8 cellular contexts compared by ENCODE assay signal in genomic region chr2:219252084-219252483, GRCh38. TPM values are rescaled to one million over a fixed set of nuclear protein-coding genes. Genes with fewer than 3 reads are reported as not detected.
DNase-seq lines count a peak whose midpoint lies in the region; ATAC-seq, FAIRE-seq and TF ChIP-seq lines count a peak whose summit lies in the region.

No MANE protein-coding gene starts in this region.

- peaks cover 0 to 2% of the 10 kb centered on the region in 2 experiments; a peak in 3 of 5 replicates for H3K9me3 Mint-ChIP-seq in H9
- H3K9me3 Mint-ChIP-seq in T-helper 2 cell treated with Interferon-gamma antibody and Interleukin-4, amounts not matched to agents 5 μg/mL and 100 μg/mL, for 36 hours = no peaks in the 10 kb centered on the region

- peaks cover 28 to 40% of the 10 kb centered on the region in 2 experiments for H3K4me1 Mint-ChIP-seq in H9
- peaks cover 58% of the 10 kb centered on the region for H3K4me1 Mint-ChIP-seq in T-helper 2 cell treated with Interferon-gamma antibody and Interleukin-4, amounts not matched to agents 5 μg/mL and 100 μg/mL, for 36 hours (ENCODE audit: low read depth)

- peaks cover 12% of the 10 kb centered on the region for H3K36me3 ChIP-seq in effector memory CD4-positive, alpha-beta T cell (ENCODE audit: control insufficient read depth, insufficient read depth, low read length)
- H3K36me3 ChIP-seq in skeletal muscle tissue (ENCODE audit: control insufficient read depth in 3 of 3, insufficient read depth in 3 of 3, low read length in 3 of 3) = peaks cover 40 to 48% (median 46%) of the 10 kb centered on the region in 3 donors

- no peak overlapping the region for H2BK120ac ChIP-seq in H9 (ENCODE audit: low read depth, low read length, poor library complexity, severe bottlenecking)

- H3K79me2 ChIP-seq in H9 (ENCODE audit: insufficient read depth, low read length) = no peaks in the 10 kb centered on the region

- no peak overlapping the region for H2AFZ ChIP-seq in H9 (ENCODE audit: low read length)

- no peak overlapping the region for H4K5ac ChIP-seq in H9 (ENCODE audit: insufficient read length, low read depth, low read length)

- no peak overlapping the region for H3K56ac ChIP-seq in H9 (ENCODE audit: insufficient read length, low read depth, low read length)

- H3K4me1 ChIP-seq in H9 (ENCODE audit: insufficient read depth, low read length) = peaks cover 3% of the 10 kb centered on the region; the same call in 1 of the 2 replicates
- peaks cover 53% of the 10 kb centered on the region for H3K4me1 ChIP-seq in effector memory CD4-positive, alpha-beta T cell (ENCODE audit: control insufficient read depth, insufficient read depth, low read length, poor library complexity, severe bottlenecking)
- peaks cover 65 to 79% (median 66%) of the 10 kb centered on the region in 3 donors for H3K4me1 ChIP-seq in skeletal muscle tissue (ENCODE audit: control insufficient read depth in 3 of 3, insufficient read depth in 3 of 3, low read length in 3 of 3)

- no peak overlapping the region for H2BK5ac ChIP-seq in H9 (ENCODE audit: insufficient read length, low read length)

- no peak overlapping the region for H4K91ac ChIP-seq in H9 (ENCODE audit: insufficient read length, low read depth, low read length)

- no peak overlapping the region for H3K27ac ChIP-seq in H9 (ENCODE audit: insufficient read length, low read depth, low read length)
- peak overlapping the region; percentile 94 for H3K27ac ChIP-seq in effector memory CD4-positive, alpha-beta T cell (ENCODE audit: insufficient read depth, low read length, poor library complexity, severe bottlenecking)
- H3K27ac ChIP-seq in skeletal muscle tissue (ENCODE audit: low read depth, low read length) = peak overlapping the region; percentile 96

- H3K4me3 ChIP-seq in effector memory CD4-positive, alpha-beta T cell (ENCODE audit: insufficient read depth, low read depth, low read length, poor library complexity, severe bottlenecking) = peak overlapping the region; percentile 87
- peak overlapping the region; percentile 83 to 92 (median 91) for H3K4me3 ChIP-seq in skeletal muscle tissue (ENCODE audit: low read length in 3 of 3)

- ATAC-seq in GM18867 (IDR thresholded peaks at IDR 0.05; ENCODE audit: unreplicated experiment) (no peak), GM18858 (IDR thresholded peaks at IDR 0.05; ENCODE audit: unreplicated experiment) (no peak)

- H2BK15ac ChIP-seq in H9 (ENCODE audit: low read depth, low read length) = no peak overlapping the region

- peaks cover 22% of the 10 kb centered on the region for H3K23me2 ChIP-seq in H9 (ENCODE audit: insufficient read length, low read depth, low read length, poor library complexity, severe bottlenecking)

- no peak overlapping the region for H3K23ac ChIP-seq in H9 (ENCODE audit: insufficient read length, low read depth, low read length)

- H2AK5ac ChIP-seq in H9 (ENCODE audit: insufficient read length, low read length) = no peak overlapping the region

- TF ChIP-seq CTCF in H9 (conservative IDR thresholded peaks at IDR 0.05) = no peak

- H3K18ac ChIP-seq in H9 (ENCODE audit: insufficient read length, low read depth, low read length) = no peak overlapping the region

- H3K14ac ChIP-seq in H9 (ENCODE audit: insufficient read depth, low read length) = no peak overlapping the region

- no peak overlapping the region for H2BK12ac ChIP-seq in H9 (ENCODE audit: insufficient read length, low read depth, low read length)

- no peak for TF ChIP-seq POLR2A in H54 (IDR thresholded peaks at IDR 0.05; ENCODE audit: low read depth, low read length)

- H3K9me3 ChIP-seq in H9 (ENCODE audit: control insufficient read depth, low read depth, low read length) (no peaks in the 10 kb centered on the region), skeletal muscle tissue (ENCODE audit: control insufficient read depth in 3 of 3, low read length in 3 of 3) (no peaks in the 10 kb centered on the region)
- H3K9me3 ChIP-seq in effector memory CD4-positive, alpha-beta T cell (ENCODE audit: control insufficient read depth, low read length) = no peaks in the 10 kb centered on the region

- no peak for DNase-seq in H9
- no peak for DNase-seq in T-helper 2 cell treated with Interferon-gamma antibody and Interleukin-4, amounts not matched to agents 5 μg/mL and 100 μg/mL, for 36 hours (ENCODE audit: low spot score)
- DNase-seq in effector memory CD4-positive, alpha-beta T cell = peak in 1 of 3 donors; percentile 26
- DNase-seq in H54 (ENCODE audit: insufficient read length, low spot score) = no peak
- DNase-seq in OCI-M2 (lab: John Stamatoyannopoulos, UW; ENCODE audit: unreplicated experiment) = no peak

- H3K36me3 Mint-ChIP-seq in H9 (ENCODE audit: insufficient read depth in 1 of 3, low read depth in 3 of 3) = peaks cover 9 to 24% (median 23%) of the 10 kb centered on the region in 3 experiments; a peak in 6 of 7 replicates
- peaks cover 60% of the 10 kb centered on the region for H3K36me3 Mint-ChIP-seq in T-helper 2 cell treated with Interferon-gamma antibody and Interleukin-4, amounts not matched to agents 5 μg/mL and 100 μg/mL, for 36 hours (ENCODE audit: low read depth)

- H4K8ac ChIP-seq in H9 (replicated peaks; ENCODE audit: insufficient read length, low read depth, low read length) = no peak overlapping the region

- peak overlapping the region; percentile 69 to 88 for H3K4me3 Mint-ChIP-seq in H9
- peak overlapping the region; percentile 98 for H3K4me3 Mint-ChIP-seq in T-helper 2 cell treated with Interferon-gamma antibody and Interleukin-4, amounts not matched to agents 5 μg/mL and 100 μg/mL, for 36 hours

- no CpG with 5 or more reads among the region's 5 CpGs for WGBS in H9 (ENCODE audit: extremely low coverage, insufficient read length, low lambda C conversion rate)

- peaks cover 62% of the 10 kb centered on the region for H3K27me3 Mint-ChIP-seq in H9 (ENCODE audit: low read depth)
- peaks cover 3% of the 10 kb centered on the region for H3K27me3 Mint-ChIP-seq in T-helper 2 cell treated with Interferon-gamma antibody and Interleukin-4, amounts not matched to agents 5 μg/mL and 100 μg/mL, for 36 hours (ENCODE audit: low read depth)

- H3K27me3 ChIP-seq in H9 (ENCODE audit: insufficient read depth, low read length) (peaks cover 21% of the 10 kb centered on the region), skeletal muscle tissue (ENCODE audit: control insufficient read depth in 3 of 3, insufficient read depth in 3 of 3, low read length in 3 of 3) (peaks cover 0 to 4% (median 4%) of the 10 kb centered on the region in 3 donors)
- H3K27me3 ChIP-seq in effector memory CD4-positive, alpha-beta T cell (replicated peaks; ENCODE audit: control insufficient read depth, insufficient read depth, low read length, poor library complexity, severe bottlenecking) = no peaks in the 10 kb centered on the region

- peak overlapping the region; percentile 72 for H3K4me2 ChIP-seq in H9 (ENCODE audit: insufficient read depth, insufficient read length, low read length)

- no peak for FAIRE-seq in H54 (lab: Jason Lieb, UNC)

- H3K9ac ChIP-seq in H9 (ENCODE audit: extremely low read depth, insufficient read length, low read length) (no peak overlapping the region), skeletal muscle tissue (ENCODE audit: low read depth in 1 of 3, low read length in 3 of 3) (peak overlapping the region; percentile 79 to 96 (median 84))

- H3K4ac ChIP-seq in H9 (ENCODE audit: low read depth, low read length) = no peak overlapping the region

- H3K27ac Mint-ChIP-seq in H9 = no peak overlapping the region
- peak overlapping the region; percentile 89 for H3K27ac Mint-ChIP-seq in T-helper 2 cell treated with Interferon-gamma antibody and Interleukin-4, amounts not matched to agents 5 μg/mL and 100 μg/mL, for 36 hours

- H2BK20ac ChIP-seq in H9 (ENCODE audit: low read depth, low read length, poor library complexity, severe bottlenecking) = no peak overlapping the region

- no peak overlapping the region for H3T11ph ChIP-seq in H9 (ENCODE audit: low read length)

- no peaks in the 10 kb centered on the region for H3K79me1 ChIP-seq in H9 (ENCODE audit: insufficient read depth, low read depth, low read length, poor library complexity, severe bottlenecking)

- H4K20me1 ChIP-seq in H9 (ENCODE audit: control insufficient read depth, insufficient read depth, insufficient read length) = no peaks in the 10 kb centered on the region

RNA-seq across cellular contexts. Expression of gene TUBA4B, which starts 1.0 kb away (rescaled TPM):
- total RNA-seq in H9 (2021) (not detected in 2 replicates), skeletal muscle tissue (not detected)

RNA-seq across cellular contexts. Expression of gene TUBA4A, which starts 1.6 kb away (rescaled TPM):
- total RNA-seq in H9 (2021) (25.5 and 27.2 TPM in 2 replicates), skeletal muscle tissue (30.8 TPM)

RNA-seq across cellular contexts. Expression of gene STK16, which starts 6.8 kb away (rescaled TPM):
- total RNA-seq in H9 (2021) (21.6 and 22.4 TPM in 2 replicates), skeletal muscle tissue (6.3 TPM)

RNA-seq across cellular contexts. Expression of gene GLB1L, which starts 6.8 kb away (rescaled TPM):
- total RNA-seq in H9 (2021) = 5.8 and 6.5 TPM in 2 replicates
- 13.0 TPM for total RNA-seq in skeletal muscle tissue

RNA-seq across cellular contexts. Expression of gene ANKZF1, which starts 22.5 kb away (rescaled TPM):
- 45.9 and 55.4 TPM in 2 replicates for total RNA-seq in H9 (2021)
- total RNA-seq in skeletal muscle tissue = 27.7 TPM
